ENCODE assay signal across 8 cellular contexts in genomic region chr19:12828494-12828893, GRCh38. TPM values are rescaled to one million over a fixed set of nuclear protein-coding genes. Genes with fewer than 3 reads are reported as not detected.
DNase-seq lines count a peak whose midpoint lies in the region; ATAC-seq and TF ChIP-seq lines count a peak whose summit lies in the region.

No MANE protein-coding gene starts in this region.

- H3K9me3 ChIP-seq in Karpas-422 (ENCODE audit: low read length) (no peaks in the 10 kb centered on the region), upper lobe of left lung (no peaks in the 10 kb centered on the region), vagina (no peaks in the 10 kb centered on the region)

- no peak overlapping the region for H3K4me2 ChIP-seq in Karpas-422 (ENCODE audit: low read depth, low read length, poor library complexity, severe bottlenecking)

- no peaks in the 10 kb centered on the region for H4K20me1 ChIP-seq in Karpas-422 (ENCODE audit: insufficient read depth, low read depth, low read length)

- no peak for TF ChIP-seq EP300 in upper lobe of left lung (IDR thresholded peaks at IDR 0.05)

- DNase-seq in DMS 273 (lab: John Stamatoyannopoulos, UW; ENCODE audit: unreplicated experiment): peak; percentile 89
- DNase-seq in Karpas-422: peak; percentile 85
- peak; percentile 62 for DNase-seq in SK-MEL-5 (ENCODE audit: low read depth, low spot score)
- no peak for DNase-seq in upper lobe of left lung
- DNase-seq in pons (ENCODE audit: low spot score): no peak
- DNase-seq in vagina (ENCODE audit: extremely low spot score in 2 of 2): no peak

- in situ Hi-C loops in SK-MEL-5 (cut with HindIII; ENCODE audit: low pct_unique_long_range_greater_than_20kb, low sequenced_read_pairs): no loop called here

- H3K27ac ChIP-seq in Karpas-422 (ENCODE audit: low read length) (no peak overlapping the region), upper lobe of left lung (no peak overlapping the region), vagina (no peak overlapping the region)

- H3K9ac ChIP-seq in Karpas-422 (ENCODE audit: low read length): no peak overlapping the region

- no peaks in the 10 kb centered on the region for H3K27me3 ChIP-seq in Karpas-422 (ENCODE audit: low read length)
- H3K27me3 ChIP-seq in upper lobe of left lung: peaks cover 4 to 39% (median 17%) of the 10 kb centered on the region in 4 donors
- peaks cover 10% of the 10 kb centered on the region for H3K27me3 ChIP-seq in vagina

- 5 to 10% methylated on average over 15 to 22 of the region's 23 CpGs for WGBS in upper lobe of left lung, 2 donors

- H3K4me3 ChIP-seq in Karpas-422 (ENCODE audit: low read length) (no peak overlapping the region), iPS-11a (ENCODE audit: low read depth, low read length) (peak overlapping the region; percentile 8), upper lobe of left lung (no peak overlapping the region), vagina (no peak overlapping the region)

- H2AFZ ChIP-seq in Karpas-422 (ENCODE audit: low read length): no peak overlapping the region

- no peaks in the 10 kb centered on the region for H3K36me3 ChIP-seq in Karpas-422 (ENCODE audit: insufficient read depth, low read length)
- H3K36me3 ChIP-seq in upper lobe of left lung: no peaks in the 10 kb centered on the region
- no peaks in the 10 kb centered on the region for H3K36me3 ChIP-seq in vagina

- no peaks in the 10 kb centered on the region for H3K79me2 ChIP-seq in Karpas-422 (ENCODE audit: low read length)

- no peak for TF ChIP-seq POLR2A in upper lobe of left lung (IDR thresholded peaks at IDR 0.05)
- no peak for TF ChIP-seq POLR2A in vagina (IDR thresholded peaks at IDR 0.05)

- H3K9me2 ChIP-seq in Karpas-422 (replicated peaks; ENCODE audit: insufficient read depth, low read length): no peaks in the 10 kb centered on the region

- TF ChIP-seq CTCF in upper lobe of left lung (IDR thresholded peaks at IDR 0.05) (no peak), vagina (IDR thresholded peaks at IDR 0.05) (no peak)

- intact Hi-C loops in vagina (cut with DNase I): no loop called here

- H3K4me1 ChIP-seq in Karpas-422 (ENCODE audit: low read length) (peaks cover 10% of the 10 kb centered on the region), upper lobe of left lung (peaks cover 14 to 27% (median 16%) of the 10 kb centered on the region in 4 donors), vagina (peaks cover 6% of the 10 kb centered on the region)

- ATAC-seq in upper lobe of left lung (ENCODE audit: low FRiP score in 2 of 2): no peak
- no peak for ATAC-seq in GM19395 (IDR thresholded peaks at IDR 0.05; ENCODE audit: unreplicated experiment)

RNA-seq across cellular contexts. Expression of gene RTBDN, which starts 5.9 kb away (rescaled TPM):
- not detected in 2 replicates for total RNA-seq in Karpas-422 (2014; rRNA removed; shearing (Covaris generic); ENCODE audit: low replicate concordance)
- total RNA-seq in SK-MEL-5 (2014; rRNA removed; shearing (Covaris generic)): 0.21 and 1.6 TPM in 2 replicates
- 3.6 and 4.3 TPM in 2 replicates for polyA plus RNA-seq in SK-MEL-5 (2015; cell fraction: cytosol; rRNA removed)
- 0.14 TPM in 1 of 2 replicates, not detected in the other for polyA plus RNA-seq in SK-MEL-5 (2015; cell fraction: nucleus; rRNA removed)
- total RNA-seq in upper lobe of left lung: not detected
- total RNA-seq in vagina: 8.8 TPM

RNA-seq across cellular contexts. Expression of gene MAST1, which starts 9.8 kb away (rescaled TPM):
- total RNA-seq in Karpas-422 (2014; rRNA removed; shearing (Covaris generic); ENCODE audit: low replicate concordance): 0.48 and 3.3 TPM in 2 replicates
- total RNA-seq in SK-MEL-5 (2014; rRNA removed; shearing (Covaris generic)): 1.9 and 2.3 TPM in 2 replicates
- 2.7 and 6.7 TPM in 2 replicates for polyA plus RNA-seq in SK-MEL-5 (2015; cell fraction: cytosol; rRNA removed)
- polyA plus RNA-seq in SK-MEL-5 (2015; cell fraction: nucleus; rRNA removed): 16.3 and 41.1 TPM in 2 replicates
- total RNA-seq in upper lobe of left lung: under 1 TPM in 3 of 6 donors, not detected in 3; 0.17 to 0.89 (median 0.61) TPM
- total RNA-seq in vagina: 1.2 TPM

RNA-seq across cellular contexts. Expression of gene RNASEH2A, which starts 22.1 kb away (rescaled TPM):
- total RNA-seq in Karpas-422 (2014; rRNA removed; shearing (Covaris generic); ENCODE audit: low replicate concordance): 37.8 and 48.4 TPM in 2 replicates
- total RNA-seq in SK-MEL-5 (2014; rRNA removed; shearing (Covaris generic)): 27.6 and 29.2 TPM in 2 replicates
- polyA plus RNA-seq in SK-MEL-5 (2015; cell fraction: cytosol; rRNA removed): 26.5 and 37.6 TPM in 2 replicates
- 23.9 and 36.8 TPM in 2 replicates for polyA plus RNA-seq in SK-MEL-5 (2015; cell fraction: nucleus; rRNA removed)
- total RNA-seq in upper lobe of left lung (1 to 10 TPM; 4.2 to 7.6 (median 5.6) TPM), vagina (10.8 TPM)

RNA-seq across cellular contexts. Expression of gene THSD8, which starts 26.6 kb away (rescaled TPM):
- total RNA-seq in Karpas-422 (2014; rRNA removed; shearing (Covaris generic); ENCODE audit: low replicate concordance): 9.0 TPM in 1 of 2 replicates, not detected in the other
- total RNA-seq in SK-MEL-5 (2014; rRNA removed; shearing (Covaris generic)): 4.7 TPM in 1 of 2 replicates, not detected in the other
- not detected in 2 replicates for polyA plus RNA-seq in SK-MEL-5 (2015; cell fraction: cytosol; rRNA removed)
- not detected in 2 replicates for polyA plus RNA-seq in SK-MEL-5 (2015; cell fraction: nucleus; rRNA removed)
- total RNA-seq in upper lobe of left lung (1 to 10 TPM in 2 of 6 donors, not detected in 4; 4.6 to 6.0 TPM), vagina (not detected)

RNA-seq across cellular contexts. Expression of gene PRDX2, which starts 26.9 kb away (rescaled TPM):
- 372 and 566 TPM in 2 replicates for total RNA-seq in Karpas-422 (2014; rRNA removed; shearing (Covaris generic); ENCODE audit: low replicate concordance)
- not detected in 2 replicates for total RNA-seq in SK-MEL-5 (2014; rRNA removed; shearing (Covaris generic))
- 0.96 TPM in 1 of 2 replicates, not detected in the other for polyA plus RNA-seq in SK-MEL-5 (2015; cell fraction: cytosol; rRNA removed)
- polyA plus RNA-seq in SK-MEL-5 (2015; cell fraction: nucleus; rRNA removed): not detected in 2 replicates
- total RNA-seq in upper lobe of left lung: 100 to 1,000 TPM in 4 of 6 donors, 10 to 100 TPM in 2; 57.6 to 173 (median 123) TPM
- 190 TPM for total RNA-seq in vagina

Comparison
In these comparisons a context has a peak if more than half of its experiments do, and no peak if none do; other contexts are left out.
1. DNase-seq: peak in DMS 273 (single experiment), Karpas-422 (single experiment) and SK-MEL-5 (single experiment); none in upper lobe of left lung (0 of 2), pons (single experiment) and vagina (0 of 2).